Comparison of ENCODE assay signal across 2 cellular contexts in the genomic region with DNA sequence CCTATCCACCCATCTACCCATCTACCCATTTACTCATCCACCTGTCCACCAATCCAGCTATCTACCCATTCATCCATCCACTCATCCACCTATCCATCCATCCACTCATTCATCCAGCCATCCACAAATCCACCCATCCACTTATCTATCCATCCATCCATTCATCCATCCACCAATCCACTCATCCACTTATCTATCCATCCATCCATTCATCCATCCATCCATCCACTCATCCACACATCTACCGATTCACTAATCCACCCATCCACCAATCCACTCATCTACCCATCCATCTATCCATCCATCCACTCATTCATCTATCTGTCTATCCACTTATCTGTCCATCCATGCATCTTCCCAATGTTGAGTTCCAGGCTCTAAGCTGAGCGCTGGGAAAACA.
TF ChIP-seq lines count a peak whose summit lies in the region.

No MANE protein-coding gene starts in this region.

TF ChIP-seq in HepG2, 621 proteins besides CTCF, POLR2A, EP300 and RAD21:
- TF ChIP-seq FOXK2 (IDR thresholded peaks at IDR 0.05): 0 out of 2 replicates have a peak, but pooled peaks have one; percentile 23
- TF ChIP-seq ZNF24 (IDR thresholded peaks at IDR 0.05): no peak

TF ChIP-seq in K562, 482 proteins besides CTCF, POLR2A, EP300 and RAD21:
- TF ChIP-seq MTA1 (IDR thresholded peaks at IDR 0.05; ENCODE audit: borderline replicate concordance) (peak; percentile 34; the same call in 1 of the 2 replicates), NR2C1 (IDR thresholded peaks at IDR 0.05) (no peak), NR2C1 (tag; IDR thresholded peaks at IDR 0.05) (no peak), ZNF583 (CRISPR knock-in tag; IDR thresholded peaks at IDR 0.05) (no peak), ZEB2 (IDR thresholded peaks at IDR 0.05) (no peak), OTX1 (CRISPR knock-in tag; IDR thresholded peaks at IDR 0.05) (peak; percentile 72), ZNF175 (CRISPR knock-in tag; IDR thresholded peaks at IDR 0.05; ENCODE audit: low read depth) (no peak), EHMT2 (IDR thresholded peaks at IDR 0.05) (peak; percentile 67), NUFIP1 (IDR thresholded peaks at IDR 0.05; ENCODE audit: partially characterized antibody) (no peak), TAF1 (IDR thresholded peaks at IDR 0.05; ENCODE audit: control insufficient read depth, extremely low read depth, insufficient read depth, low read length, severe bottlenecking) (no peak), FIP1L1 (IDR thresholded peaks at IDR 0.05; ENCODE audit: low read depth, low read length, poor library complexity, severe bottlenecking) (no peak), ELF4 (CRISPR knock-in tag; IDR thresholded peaks at IDR 0.05) (peak; percentile 47; the same call in 1 of the 2 replicates), CSDE1 (IDR thresholded peaks at IDR 0.05) (no peak), TSC22D4 (tag; IDR thresholded peaks at IDR 0.05) (0 out of 2 replicates have a peak, but pooled peaks have one; percentile 48)
- TF ChIP-seq, protein P1, sequence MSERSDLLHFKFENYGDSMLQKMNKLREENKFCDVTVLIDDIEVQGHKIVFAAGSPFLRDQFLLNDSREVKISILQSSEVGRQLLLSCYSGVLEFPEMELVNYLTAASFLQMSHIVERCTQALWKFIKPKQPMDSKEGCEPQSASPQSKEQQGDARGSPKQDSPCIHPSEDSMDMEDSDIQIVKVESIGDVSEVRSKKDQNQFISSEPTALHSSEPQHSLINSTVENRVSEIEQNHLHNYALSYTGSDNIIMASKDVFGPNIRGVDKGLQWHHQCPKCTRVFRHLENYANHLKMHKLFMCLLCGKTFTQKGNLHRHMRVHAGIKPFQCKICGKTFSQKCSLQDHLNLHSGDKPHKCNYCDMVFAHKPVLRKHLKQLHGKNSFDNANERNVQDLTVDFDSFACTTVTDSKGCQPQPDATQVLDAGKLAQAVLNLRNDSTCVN (CRISPR knock-in tag; IDR thresholded peaks at IDR 0.05): peak; percentile 90; the same call in 1 of the 2 replicates
- TF ChIP-seq, protein P2, sequence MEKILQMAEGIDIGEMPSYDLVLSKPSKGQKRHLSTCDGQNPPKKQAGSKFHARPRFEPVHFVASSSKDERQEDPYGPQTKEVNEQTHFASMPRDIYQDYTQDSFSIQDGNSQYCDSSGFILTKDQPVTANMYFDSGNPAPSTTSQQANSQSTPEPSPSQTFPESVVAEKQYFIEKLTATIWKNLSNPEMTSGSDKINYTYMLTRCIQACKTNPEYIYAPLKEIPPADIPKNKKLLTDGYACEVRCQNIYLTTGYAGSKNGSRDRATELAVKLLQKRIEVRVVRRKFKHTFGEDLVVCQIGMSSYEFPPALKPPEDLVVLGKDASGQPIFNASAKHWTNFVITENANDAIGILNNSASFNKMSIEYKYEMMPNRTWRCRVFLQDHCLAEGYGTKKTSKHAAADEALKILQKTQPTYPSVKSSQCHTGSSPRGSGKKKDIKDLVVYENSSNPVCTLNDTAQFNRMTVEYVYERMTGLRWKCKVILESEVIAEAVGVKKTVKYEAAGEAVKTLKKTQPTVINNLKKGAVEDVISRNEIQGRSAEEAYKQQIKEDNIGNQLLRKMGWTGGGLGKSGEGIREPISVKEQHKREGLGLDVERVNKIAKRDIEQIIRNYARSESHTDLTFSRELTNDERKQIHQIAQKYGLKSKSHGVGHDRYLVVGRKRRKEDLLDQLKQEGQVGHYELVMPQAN (IDR thresholded peaks at IDR 0.05; ENCODE audit: borderline replicate concordance): 0 out of 2 replicates have a peak, but pooled peaks have one; percentile 16
- TF ChIP-seq, protein P3, sequence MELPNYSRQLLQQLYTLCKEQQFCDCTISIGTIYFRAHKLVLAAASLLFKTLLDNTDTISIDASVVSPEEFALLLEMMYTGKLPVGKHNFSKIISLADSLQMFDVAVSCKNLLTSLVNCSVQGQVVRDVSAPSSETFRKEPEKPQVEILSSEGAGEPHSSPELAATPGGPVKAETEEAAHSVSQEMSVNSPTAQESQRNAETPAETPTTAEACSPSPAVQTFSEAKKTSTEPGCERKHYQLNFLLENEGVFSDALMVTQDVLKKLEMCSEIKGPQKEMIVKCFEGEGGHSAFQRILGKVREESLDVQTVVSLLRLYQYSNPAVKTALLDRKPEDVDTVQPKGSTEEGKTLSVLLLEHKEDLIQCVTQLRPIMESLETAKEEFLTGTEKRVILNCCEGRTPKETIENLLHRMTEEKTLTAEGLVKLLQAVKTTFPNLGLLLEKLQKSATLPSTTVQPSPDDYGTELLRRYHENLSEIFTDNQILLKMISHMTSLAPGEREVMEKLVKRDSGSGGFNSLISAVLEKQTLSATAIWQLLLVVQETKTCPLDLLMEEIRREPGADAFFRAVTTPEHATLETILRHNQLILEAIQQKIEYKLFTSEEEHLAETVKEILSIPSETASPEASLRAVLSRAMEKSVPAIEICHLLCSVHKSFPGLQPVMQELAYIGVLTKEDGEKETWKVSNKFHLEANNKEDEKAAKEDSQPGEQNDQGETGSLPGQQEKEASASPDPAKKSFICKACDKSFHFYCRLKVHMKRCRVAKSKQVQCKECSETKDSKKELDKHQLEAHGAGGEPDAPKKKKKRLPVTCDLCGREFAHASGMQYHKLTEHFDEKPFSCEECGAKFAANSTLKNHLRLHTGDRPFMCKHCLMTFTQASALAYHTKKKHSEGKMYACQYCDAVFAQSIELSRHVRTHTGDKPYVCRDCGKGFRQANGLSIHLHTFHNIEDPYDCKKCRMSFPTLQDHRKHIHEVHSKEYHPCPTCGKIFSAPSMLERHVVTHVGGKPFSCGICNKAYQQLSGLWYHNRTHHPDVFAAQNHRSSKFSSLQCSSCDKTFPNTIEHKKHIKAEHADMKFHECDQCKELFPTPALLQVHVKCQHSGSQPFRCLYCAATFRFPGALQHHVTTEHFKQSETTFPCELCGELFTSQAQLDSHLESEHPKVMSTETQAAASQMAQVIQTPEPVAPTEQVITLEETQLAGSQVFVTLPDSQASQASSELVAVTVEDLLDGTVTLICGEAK (IDR thresholded peaks at IDR 0.05): no peak
- TF ChIP-seq, protein P3 (CRISPR knock-in tag; IDR thresholded peaks at IDR 0.05): no peak
- TF ChIP-seq, protein P4, sequence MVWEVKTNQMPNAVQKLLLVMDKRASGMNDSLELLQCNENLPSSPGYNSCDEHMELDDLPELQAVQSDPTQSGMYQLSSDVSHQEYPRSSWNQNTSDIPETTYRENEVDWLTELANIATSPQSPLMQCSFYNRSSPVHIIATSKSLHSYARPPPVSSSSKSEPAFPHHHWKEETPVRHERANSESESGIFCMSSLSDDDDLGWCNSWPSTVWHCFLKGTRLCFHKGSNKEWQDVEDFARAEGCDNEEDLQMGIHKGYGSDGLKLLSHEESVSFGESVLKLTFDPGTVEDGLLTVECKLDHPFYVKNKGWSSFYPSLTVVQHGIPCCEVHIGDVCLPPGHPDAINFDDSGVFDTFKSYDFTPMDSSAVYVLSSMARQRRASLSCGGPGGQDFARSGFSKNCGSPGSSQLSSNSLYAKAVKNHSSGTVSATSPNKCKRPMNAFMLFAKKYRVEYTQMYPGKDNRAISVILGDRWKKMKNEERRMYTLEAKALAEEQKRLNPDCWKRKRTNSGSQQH (CRISPR knock-in tag; IDR thresholded peaks at IDR 0.05): peak; percentile 70; the same call in 1 of the 2 replicates
- TF ChIP-seq, protein P5, sequence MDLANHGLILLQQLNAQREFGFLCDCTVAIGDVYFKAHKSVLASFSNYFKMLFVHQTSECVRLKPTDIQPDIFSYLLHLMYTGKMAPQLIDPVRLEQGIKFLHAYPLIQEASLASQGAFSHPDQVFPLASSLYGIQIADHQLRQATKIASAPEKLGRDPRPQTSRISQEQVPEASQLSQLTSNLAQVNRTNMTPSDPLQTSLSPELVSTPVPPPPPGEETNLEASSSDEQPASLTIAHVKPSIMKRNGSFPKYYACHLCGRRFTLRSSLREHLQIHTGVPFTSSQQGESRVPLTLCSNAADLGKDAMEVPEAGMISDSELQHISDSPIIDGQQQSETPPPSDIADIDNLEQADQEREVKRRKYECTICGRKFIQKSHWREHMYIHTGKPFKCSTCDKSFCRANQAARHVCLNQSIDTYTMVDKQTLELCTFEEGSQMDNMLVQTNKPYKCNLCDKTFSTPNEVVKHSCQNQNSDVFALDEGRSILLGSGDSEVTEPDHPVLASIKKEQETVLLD (IDR thresholded peaks at IDR 0.05): 0 out of 2 replicates have a peak, but pooled peaks have one; percentile 38
- TF ChIP-seq, protein P6, sequence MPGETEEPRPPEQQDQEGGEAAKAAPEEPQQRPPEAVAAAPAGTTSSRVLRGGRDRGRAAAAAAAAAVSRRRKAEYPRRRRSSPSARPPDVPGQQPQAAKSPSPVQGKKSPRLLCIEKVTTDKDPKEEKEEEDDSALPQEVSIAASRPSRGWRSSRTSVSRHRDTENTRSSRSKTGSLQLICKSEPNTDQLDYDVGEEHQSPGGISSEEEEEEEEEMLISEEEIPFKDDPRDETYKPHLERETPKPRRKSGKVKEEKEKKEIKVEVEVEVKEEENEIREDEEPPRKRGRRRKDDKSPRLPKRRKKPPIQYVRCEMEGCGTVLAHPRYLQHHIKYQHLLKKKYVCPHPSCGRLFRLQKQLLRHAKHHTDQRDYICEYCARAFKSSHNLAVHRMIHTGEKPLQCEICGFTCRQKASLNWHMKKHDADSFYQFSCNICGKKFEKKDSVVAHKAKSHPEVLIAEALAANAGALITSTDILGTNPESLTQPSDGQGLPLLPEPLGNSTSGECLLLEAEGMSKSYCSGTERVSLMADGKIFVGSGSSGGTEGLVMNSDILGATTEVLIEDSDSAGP (CRISPR knock-in tag; IDR thresholded peaks at IDR 0.05): no peak
- TF ChIP-seq, protein P7, sequence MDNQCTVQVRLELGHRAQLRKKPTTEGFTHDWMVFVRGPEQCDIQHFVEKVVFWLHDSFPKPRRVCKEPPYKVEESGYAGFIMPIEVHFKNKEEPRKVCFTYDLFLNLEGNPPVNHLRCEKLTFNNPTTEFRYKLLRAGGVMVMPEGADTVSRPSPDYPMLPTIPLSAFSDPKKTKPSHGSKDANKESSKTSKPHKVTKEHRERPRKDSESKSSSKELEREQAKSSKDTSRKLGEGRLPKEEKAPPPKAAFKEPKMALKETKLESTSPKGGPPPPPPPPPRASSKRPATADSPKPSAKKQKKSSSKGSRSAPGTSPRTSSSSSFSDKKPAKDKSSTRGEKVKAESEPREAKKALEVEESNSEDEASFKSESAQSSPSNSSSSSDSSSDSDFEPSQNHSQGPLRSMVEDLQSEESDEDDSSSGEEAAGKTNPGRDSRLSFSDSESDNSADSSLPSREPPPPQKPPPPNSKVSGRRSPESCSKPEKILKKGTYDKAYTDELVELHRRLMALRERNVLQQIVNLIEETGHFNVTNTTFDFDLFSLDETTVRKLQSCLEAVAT (IDR thresholded peaks at IDR 0.05): peak in 1 of 2 experiments; percentile 36; a peak in 1 of 4 replicates
- TF ChIP-seq, protein P8, sequence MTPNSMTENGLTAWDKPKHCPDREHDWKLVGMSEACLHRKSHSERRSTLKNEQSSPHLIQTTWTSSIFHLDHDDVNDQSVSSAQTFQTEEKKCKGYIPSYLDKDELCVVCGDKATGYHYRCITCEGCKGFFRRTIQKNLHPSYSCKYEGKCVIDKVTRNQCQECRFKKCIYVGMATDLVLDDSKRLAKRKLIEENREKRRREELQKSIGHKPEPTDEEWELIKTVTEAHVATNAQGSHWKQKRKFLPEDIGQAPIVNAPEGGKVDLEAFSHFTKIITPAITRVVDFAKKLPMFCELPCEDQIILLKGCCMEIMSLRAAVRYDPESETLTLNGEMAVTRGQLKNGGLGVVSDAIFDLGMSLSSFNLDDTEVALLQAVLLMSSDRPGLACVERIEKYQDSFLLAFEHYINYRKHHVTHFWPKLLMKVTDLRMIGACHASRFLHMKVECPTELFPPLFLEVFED (CRISPR knock-in tag; conservative IDR thresholded peaks at IDR 0.05): 0 out of 2 replicates have a peak, but pooled peaks have one; percentile 38
